1 cellular context compared by ENCODE assay signal in the genomic region with DNA sequence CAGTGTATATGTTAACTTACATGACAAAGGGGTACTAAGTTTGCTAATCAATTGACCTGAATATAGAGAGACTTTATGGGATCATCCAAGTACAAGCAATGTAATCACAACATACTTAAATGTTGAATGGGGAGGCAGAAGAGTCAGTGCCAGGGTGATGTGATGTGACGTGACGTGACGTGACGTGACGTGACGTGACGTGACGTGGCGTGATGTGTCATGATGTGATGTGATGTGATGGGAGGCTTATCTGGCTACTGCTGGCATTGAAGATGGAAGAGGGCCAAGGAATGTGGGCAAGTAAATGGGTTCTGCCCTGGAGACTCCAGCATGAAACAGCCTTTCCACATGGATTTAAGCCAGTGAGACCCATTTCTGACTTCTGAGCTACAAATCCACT.
TF ChIP-seq lines count a peak whose summit lies in the region.

No MANE protein-coding gene starts in this region.

TF ChIP-seq in GM12878, 131 proteins besides CTCF, POLR2A, EP300 and RAD21:
- peak; percentile 67; the same call in 1 of the 2 replicates for TF ChIP-seq TCF3 (IDR thresholded peaks at IDR 0.05; ENCODE audit: borderline replicate concordance, insufficient read depth, low read depth, low read length)
- TF ChIP-seq, protein P1, sequence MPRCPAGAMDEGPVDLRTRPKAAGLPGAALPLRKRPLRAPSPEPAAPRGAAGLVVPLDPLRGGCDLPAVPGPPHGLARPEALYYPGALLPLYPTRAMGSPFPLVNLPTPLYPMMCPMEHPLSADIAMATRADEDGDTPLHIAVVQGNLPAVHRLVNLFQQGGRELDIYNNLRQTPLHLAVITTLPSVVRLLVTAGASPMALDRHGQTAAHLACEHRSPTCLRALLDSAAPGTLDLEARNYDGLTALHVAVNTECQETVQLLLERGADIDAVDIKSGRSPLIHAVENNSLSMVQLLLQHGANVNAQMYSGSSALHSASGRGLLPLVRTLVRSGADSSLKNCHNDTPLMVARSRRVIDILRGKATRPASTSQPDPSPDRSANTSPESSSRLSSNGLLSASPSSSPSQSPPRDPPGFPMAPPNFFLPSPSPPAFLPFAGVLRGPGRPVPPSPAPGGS (IDR thresholded peaks at IDR 0.05; ENCODE audit: borderline replicate concordance, insufficient read depth, low read depth, low read length, poor library complexity, severe bottlenecking): peak; percentile 73
- no peak for TF ChIP-seq FOXM1 (IDR thresholded peaks at IDR 0.05; ENCODE audit: low read depth, low read length)
- no peak for TF ChIP-seq STAT1 (conservative IDR thresholded peaks at IDR 0.05)
